Comparison of ENCODE assay signal across 19 cellular contexts in genomic region chr5:45105491-45105994, GRCh38.
"Had no signal": no experiment of that assay in that cellular context is flagged by ENCODE, and none has a peak within 500 bp of the region (broad histone marks: within the 10 kb centered on the region; RNA-seq: fewer than 3 reads in every experiment).

No MANE protein-coding gene starts in this region.

- H3K4me3 ChIP-seq: left ventricle myocardium inferior, lung, mucosa of descending colon, ovary, right atrium auricular region, right lobe of liver, smooth muscle cell, tibial nerve, uterus had no signal

- H3K36me3 ChIP-seq: left ventricle myocardium inferior, ovary, right atrium auricular region, right lobe of liver, tibial nerve, uterus had no signal

- H3K9me3 ChIP-seq: left ventricle myocardium inferior, mucosa of descending colon, ovary, right atrium auricular region, right lobe of liver, tibial nerve, uterus had no signal

- H3K27me3 ChIP-seq: ovary, right atrium auricular region, right lobe of liver, tibial nerve, uterus had no signal

- H3K4me1 ChIP-seq: left ventricle myocardium inferior, right atrium auricular region, right lobe of liver, tibial nerve, uterus had no signal

- DNase-seq: islet precursor cell; left ventricle myocardium inferior; midbrain; mucosa of descending colon; naive thymus-derived CD4-positive, alpha-beta T cell; ovary; right lobe of liver; stimulated activated CD4-positive, alpha-beta T cell treated with anti-CD3 and anti-CD28 coated beads, Interleukin-1b, Interleukin-23, amount 100 ng/mL, for 48 hours; stimulated activated CD4-positive, alpha-beta T cell treated with anti-CD3 and anti-CD28 coated beads, Interleukin-2, amount 100 ng/mL, for 48 hours; stimulated activated CD4-positive, alpha-beta T cell treated with anti-CD3 and anti-CD28 coated beads, Interleukin-4, amount 100 ng/mL, for 4 hours; stimulated activated CD8-positive, alpha-beta memory T cell treated with anti-CD3 and anti-CD28 coated beads, Interleukin-4, amount 100 ng/mL, for 48 hours; stimulated activated naive CD4-positive, alpha-beta T cell treated with Interleukin-2 at 50 U/mL for 16 hours; stimulated activated naive CD8-positive, alpha-beta T cell treated with anti-CD3 and anti-CD28 coated beads, Interleukin-15, amount 100 ng/mL, for 72 hours; substantia nigra; uterus had no signal

- H3K27ac ChIP-seq: left ventricle myocardium inferior, ovary, right atrium auricular region, right lobe of liver, tibial nerve, uterus had no signal
